ENCODE assay signal across 24 cellular contexts in the genomic region with DNA sequence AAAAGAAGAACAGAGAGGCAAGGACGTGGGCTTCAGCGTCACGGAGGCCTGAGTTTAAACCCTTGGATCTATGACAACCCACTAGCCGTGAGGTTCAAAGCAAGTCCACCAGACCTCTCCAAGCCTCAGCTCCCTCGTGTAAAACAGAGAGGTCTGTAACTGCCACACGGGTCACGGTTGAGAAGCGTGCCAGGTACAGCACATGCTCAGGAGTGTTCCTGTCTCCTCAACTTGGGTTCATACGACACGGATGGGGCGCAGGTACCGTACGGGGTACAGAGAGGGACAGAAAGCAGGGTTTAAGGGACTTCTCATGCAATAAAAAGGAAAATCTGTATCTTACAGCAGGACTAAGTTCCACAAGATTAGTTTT.
DNase-seq lines count a peak whose midpoint lies in the region; ATAC-seq and TF ChIP-seq lines count a peak whose summit lies in the region.
"Had no signal": no experiment of that assay in that cellular context is flagged by ENCODE, and none has a peak within 500 bp of the region (broad histone marks: within the 10 kb centered on the region; RNA-seq: fewer than 3 reads in every experiment).

No MANE protein-coding gene starts in this region.

- H3K27me3 ChIP-seq in esophagus (ENCODE audit: control insufficient read depth in 1 of 2, insufficient read depth in 2 of 2, low read length in 2 of 2) = no peaks in the 10 kb centered on the region
- no peaks in the 10 kb centered on the region for H3K27me3 ChIP-seq in neuronal stem cell (ENCODE audit: control insufficient read depth in 3 of 3, insufficient read depth in 3 of 3, low read depth in 1 of 3, low read length in 3 of 3)
- no peaks in the 10 kb centered on the region for H3K27me3 ChIP-seq in thyroid gland
- H3K27me3 ChIP-seq: upper lobe of right lung had no signal

- H3K14ac ChIP-seq in neuronal stem cell (ENCODE audit: low read length) = no peak overlapping the region

- H3K36me3 ChIP-seq in esophagus (ENCODE audit: control insufficient read depth in 2 of 2, insufficient read depth in 2 of 2, low read length in 1 of 2) (no peaks in the 10 kb centered on the region), neuronal stem cell (replicated peaks in 1 of 2; ENCODE audit: control insufficient read depth in 2 of 2, insufficient read depth in 2 of 2, low read length in 2 of 2) (peaks cover 0 to 6% of the 10 kb centered on the region in 2 donors), thyroid gland (no peaks in the 10 kb centered on the region)
- H3K36me3 ChIP-seq: upper lobe of right lung, WERI-Rb-1 had no signal

- H3K9me3 ChIP-seq in esophagus (ENCODE audit: control insufficient read depth in 2 of 2, insufficient read depth in 1 of 2, low read depth in 1 of 2, low read length in 1 of 2) (no peaks in the 10 kb centered on the region), neuronal stem cell (replicated peaks in 1 of 2; ENCODE audit: control insufficient read depth in 2 of 2, insufficient read depth in 1 of 2, low read depth in 1 of 2, low read length in 2 of 2) (peaks cover 0 to 2% of the 10 kb centered on the region in 2 donors), thyroid gland (no peaks in the 10 kb centered on the region)
- H3K9me3 ChIP-seq: mucosa of descending colon, SK-N-SH, upper lobe of right lung had no signal

- DNase-seq in RWPE1 (ENCODE audit: low spot score) (no peak), neuronal stem cell (ENCODE audit: low spot score) (no peak), thyroid gland (peak; percentile 65 to 76), GM20000 (ENCODE audit: low spot score) (no peak), foreskin fibroblast (no peak), DMS 273 (lab: John Stamatoyannopoulos, UW; ENCODE audit: unreplicated experiment) (no peak)
- DNase-seq: activated CD4-positive, alpha-beta memory T cell treated with anti-CD3 and anti-CD28 coated beads, Interleukin-2, amount 10 ng/mL, durations not matched to agents 7 days and 5 days; activated T-cell treated with anti-CD3 and anti-CD28 coated beads for 4 hours; amniotic stem cell; effector CD8-positive, alpha-beta T cell; HCEC 1CT; head of caudate nucleus; mucosa of descending colon; NCI-H1105; NCI-H2107; NK-92 treated with Interleukin-12 subunit alpha and Interleukin-12 subunit beta, amount 100 ng/mL, for 24 hours; occipital lobe; SK-N-SH; stimulated activated naive CD8-positive, alpha-beta T cell treated with anti-CD3 and anti-CD28 coated beads, Interleukin-15, Interleukin-2, amounts not matched to agents 100 U/mL and 50 U/mL, for 24 hours; upper lobe of right lung; WERI-Rb-1 had no signal

- H3K4me3 ChIP-seq in esophagus (ENCODE audit: low read depth in 1 of 2, low read length in 2 of 2) = no peak overlapping the region
- no peak overlapping the region for H3K4me3 ChIP-seq in neuronal stem cell (ENCODE audit: low read length in 2 of 2)
- no peak overlapping the region for H3K4me3 ChIP-seq in thyroid gland (replicated peaks in 1 of 3)
- no peak overlapping the region for H3K4me3 ChIP-seq in foreskin fibroblast (ENCODE audit: low read depth in 1 of 2, low read length in 2 of 2)
- H3K4me3 ChIP-seq: mucosa of descending colon, upper lobe of right lung had no signal

- 42 to 62% methylated on average over 13 of the region's 13 CpGs for WGBS in esophagus, 2 donors
- no CpG with 5 or more reads among the region's 13 CpGs for WGBS in neuronal stem cell (ENCODE audit: extremely low coverage in 2 of 2, insufficient read length in 2 of 2, insufficient replicate concordance in 1 of 2), 2 donors
- 47 to 58% methylated on average over 11 to 13 of the region's 13 CpGs for WGBS in thyroid gland, 2 donors

- no peak overlapping the region for H2BK120ac ChIP-seq in neuronal stem cell (ENCODE audit: low read depth, low read length)

- no peak overlapping the region for H2BK15ac ChIP-seq in neuronal stem cell (ENCODE audit: low read length)

- H3K27ac ChIP-seq in RWPE1 (peak overlapping the region; percentile 96), esophagus (ENCODE audit: low read depth in 2 of 2, low read length in 1 of 2) (peak overlapping the region; percentile 57 to 86), neuronal stem cell (replicated peaks; ENCODE audit: low read length) (peak overlapping the region; percentile 24), thyroid gland (no peak overlapping the region)

- H2BK5ac ChIP-seq in neuronal stem cell (ENCODE audit: low read length) = no peak overlapping the region

- H4K8ac ChIP-seq in neuronal stem cell (ENCODE audit: low read depth, low read length) = no peak overlapping the region

- no peak overlapping the region for H3K4me2 ChIP-seq in neuronal stem cell (ENCODE audit: insufficient read depth, low read length, poor library complexity, severe bottlenecking)
- H3K4me2 ChIP-seq: SK-N-SH had no signal

- H2AK5ac ChIP-seq in neuronal stem cell (ENCODE audit: low read depth, low read length) = no peak overlapping the region

- no peak for ATAC-seq in GM18909 (IDR thresholded peaks at IDR 0.05; ENCODE audit: poor library complexity, unreplicated experiment)
- ATAC-seq: left lobe of liver; mucosa of descending colon; stimulated activated naive CD8-positive, alpha-beta T cell treated with anti-CD3 and anti-CD28 coated beads, Interleukin-15, Interleukin-2, amounts not matched to agents 100 U/mL and 50 U/mL, for 24 hours; upper lobe of right lung had no signal

- CTCF ChIA-PET in RWPE1 (lab: Yijun Ruan, JAX) = no interaction called here

- no peak overlapping the region for H2AFZ ChIP-seq in neuronal stem cell (ENCODE audit: low read length)

- H3K4me1 ChIP-seq in esophagus (ENCODE audit: control insufficient read depth in 2 of 2, insufficient read depth in 2 of 2, low read length in 1 of 2) (peaks cover 2% of the 10 kb centered on the region in 2 donors), neuronal stem cell (ENCODE audit: control insufficient read depth in 2 of 2, insufficient read depth in 1 of 2, low read depth in 1 of 2, low read length in 2 of 2) (peaks cover 10 to 23% of the 10 kb centered on the region in 2 donors), thyroid gland (peaks cover 0 to 7% of the 10 kb centered on the region in 2 donors)

- H3K18ac ChIP-seq in neuronal stem cell (ENCODE audit: low read length) = peak overlapping the region; percentile 5

- no peak overlapping the region for H3K23ac ChIP-seq in neuronal stem cell (ENCODE audit: low read depth, low read length, poor library complexity)

- no peak for TF ChIP-seq POLR2A in thyroid gland (IDR thresholded peaks at IDR 0.05)

- TF ChIP-seq CTCF in RWPE1 (conservative IDR thresholded peaks at IDR 0.05; ENCODE audit: low read depth) = no peak
- no peak for TF ChIP-seq CTCF in thyroid gland (IDR thresholded peaks at IDR 0.05)
- no peak for TF ChIP-seq CTCF in GM20000 (IDR thresholded peaks at IDR 0.05; ENCODE audit: extremely low read depth, missing control alignments)
- TF ChIP-seq CTCF in foreskin fibroblast (IDR thresholded peaks at IDR 0.05; ENCODE audit: low read depth, low read length) = no peak

- H3K9ac ChIP-seq in neuronal stem cell (ENCODE audit: low read depth, low read length, poor library complexity) = no peak overlapping the region
- H3K9ac ChIP-seq: SK-N-SH had no signal

- no peak overlapping the region for H2BK12ac ChIP-seq in neuronal stem cell (ENCODE audit: low read length)

- POLR2A ChIA-PET in RWPE1 (lab: Yijun Ruan, JAX; ENCODE audit: low non-redundant PET) = no interaction called here

- H3K4ac ChIP-seq in neuronal stem cell (ENCODE audit: low read length) = no peak overlapping the region

- no peak overlapping the region for H4K91ac ChIP-seq in neuronal stem cell (ENCODE audit: low read depth, low read length, poor library complexity)

- peaks cover 2% of the 10 kb centered on the region for H3K79me1 ChIP-seq in neuronal stem cell (ENCODE audit: low read depth, low read length)

- intact Hi-C loops in thyroid gland (cut with DNase I) = no loop called here

Comparison
In these comparisons a context has a peak if more than half of its experiments do, and no peak if none do; other contexts are left out.
1. DNase-seq: peak in thyroid gland (2 of 2); none in RWPE1 (single experiment), neuronal stem cell (single experiment), GM20000 (single experiment), foreskin fibroblast (0 of 2) and DMS 273 (single experiment).
2. H3K27ac ChIP-seq: peak in RWPE1 (single experiment), esophagus (2 of 2) and neuronal stem cell (single experiment); none in thyroid gland (0 of 3).